Comparison of ENCODE assay signal across 12 cellular contexts in the genomic region with DNA sequence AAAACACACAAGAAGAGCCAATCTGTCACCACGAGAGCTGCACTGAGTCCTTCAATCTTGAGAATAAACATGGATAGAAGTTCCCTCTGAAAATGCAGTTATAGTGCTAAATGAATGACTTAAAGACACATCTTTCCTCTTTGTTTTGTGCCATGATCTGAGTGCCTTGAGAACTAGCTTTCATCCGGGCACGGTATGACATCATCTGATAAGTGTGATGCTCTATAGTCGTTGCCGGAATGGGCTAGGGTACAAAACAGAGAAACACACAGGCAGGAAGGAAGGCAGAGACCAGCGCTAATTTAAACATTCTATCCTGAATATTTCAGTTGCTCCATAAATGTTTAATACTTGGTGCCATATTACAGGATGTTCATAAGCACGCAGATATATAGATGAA.
A peak's percentile ranks its signal among the peaks of the same experiment; 100 is the strongest.
DNase-seq lines count a peak whose midpoint lies in the region; ATAC-seq and TF ChIP-seq lines count a peak whose summit lies in the region.
"Had no signal": no experiment of that assay in that cellular context is flagged by ENCODE, and none has a peak within 500 bp of the region (broad histone marks: within the 10 kb centered on the region; RNA-seq: fewer than 3 reads in every experiment).

No MANE protein-coding gene starts in this region.

- no peak overlapping the region for H3K4me3 Mint-ChIP-seq in activated naive CD4-positive, alpha-beta T cell treated with anti-CD3 and anti-CD28 coated beads, Interleukin-2, amount 50 U/mL, for 24 hours
- H3K4me3 Mint-ChIP-seq in CD8-positive, alpha-beta T cell, result no peak overlapping the region
- no peak overlapping the region for H3K4me3 Mint-ChIP-seq in natural killer cell treated with Interleukin-12 subunit alpha and Interleukin-12 subunit beta and Interleukin-15 and Interleukin-18, amount 100 ng/mL, for 72 hours

- peaks cover 12% of the 10 kb centered on the region for H3K4me1 ChIP-seq in CD8-positive, alpha-beta T cell (ENCODE audit: insufficient read depth, low read length)

- POLR2A ChIA-PET in CD8-positive, alpha-beta T cell (lab: Charles Lee), result interaction anchor here (1.0 kb wide), 1 partner anchor 15 kb away, joined by 3 read pairs; no protein-coding TSS in a partner anchor

- H3K9me3 ChIP-seq in CD8-positive, alpha-beta T cell (ENCODE audit: low read length), result no peaks in the 10 kb centered on the region
- H3K9me3 ChIP-seq: BLaER1 treated with 17β-estradiol and CSF1 and Interleukin-3, amounts not matched to agents 10 nM and 100 nM had no signal

- no peaks in the 10 kb centered on the region for H3K27me3 Mint-ChIP-seq in activated naive CD4-positive, alpha-beta T cell treated with anti-CD3 and anti-CD28 coated beads, Interleukin-2, amount 50 U/mL, for 24 hours
- no peaks in the 10 kb centered on the region for H3K27me3 Mint-ChIP-seq in CD8-positive, alpha-beta T cell (ENCODE audit: low read depth)
- no peaks in the 10 kb centered on the region for H3K27me3 Mint-ChIP-seq in natural killer cell treated with Interleukin-12 subunit alpha and Interleukin-12 subunit beta and Interleukin-15 and Interleukin-18, amount 100 ng/mL, for 72 hours
- H3K27me3 Mint-ChIP-seq: CD4-positive, CD25-positive, alpha-beta regulatory T cell had no signal

- TF ChIP-seq CTCF in CD8-positive, alpha-beta T cell (IDR thresholded peaks at IDR 0.05), result no peak

- intact Hi-C loops in CD8-positive, alpha-beta T cell (cut with DNase I, micrococcal nuclease), result no loop called here

- H3K4me3 ChIP-seq in CD8-positive, alpha-beta T cell (ENCODE audit: low read depth, low read length), result no peak overlapping the region
- H3K4me3 ChIP-seq: BLaER1 treated with 17β-estradiol and CSF1 and Interleukin-3, amounts not matched to agents 10 nM and 100 nM had no signal

- no peaks in the 10 kb centered on the region for H3K27me3 ChIP-seq in CD8-positive, alpha-beta T cell (ENCODE audit: insufficient read depth, low read length)
- H3K27me3 ChIP-seq: BLaER1 treated with 17β-estradiol and CSF1 and Interleukin-3, amounts not matched to agents 10 nM and 100 nM had no signal

- DNase-seq in activated naive CD4-positive, alpha-beta T cell (lab: John Stamatoyannopoulos, UW), result no peak
- no peak for DNase-seq in CD8-positive, alpha-beta T cell
- DNase-seq in dermis blood vessel endothelial cell (peak; percentile 17), DMS 273 (lab: John Stamatoyannopoulos, UW; ENCODE audit: unreplicated experiment) (no peak), DMS114 treated with DMSO at 0.1 percent for 48 hours (lab: John Stamatoyannopoulos, UW; ENCODE audit: unreplicated experiment) (no peak)
- no peak for DNase-seq in natural killer cell treated with Interleukin-12 subunit alpha and Interleukin-12 subunit beta and Interleukin-15 and Interleukin-18, amount 100 ng/mL, for 72 hours (ENCODE audit: low spot score)
- DNase-seq: ACHN; CD4-positive, CD25-positive, alpha-beta regulatory T cell; HCEC 1CT; IMR-90 had no signal

- H3K27ac Mint-ChIP-seq in activated naive CD4-positive, alpha-beta T cell treated with anti-CD3 and anti-CD28 coated beads, Interleukin-2, amount 50 U/mL, for 24 hours, result peak overlapping the region; percentile 74
- H3K27ac Mint-ChIP-seq in CD8-positive, alpha-beta T cell, result peak overlapping the region; percentile 41
- H3K27ac Mint-ChIP-seq in natural killer cell treated with Interleukin-12 subunit alpha and Interleukin-12 subunit beta and Interleukin-15 and Interleukin-18, amount 100 ng/mL, for 72 hours, result peak overlapping the region; percentile 27 to 62

- peaks cover 77% of the 10 kb centered on the region for H3K4me1 Mint-ChIP-seq in activated naive CD4-positive, alpha-beta T cell treated with anti-CD3 and anti-CD28 coated beads, Interleukin-2, amount 50 U/mL, for 24 hours
- H3K4me1 Mint-ChIP-seq in CD8-positive, alpha-beta T cell (ENCODE audit: low read depth), result peaks cover 76% of the 10 kb centered on the region
- peaks cover 57 to 69% of the 10 kb centered on the region in 2 donors for H3K4me1 Mint-ChIP-seq in natural killer cell treated with Interleukin-12 subunit alpha and Interleukin-12 subunit beta and Interleukin-15 and Interleukin-18, amount 100 ng/mL, for 72 hours (ENCODE audit: low read depth in 2 of 2)

- H3K36me3 ChIP-seq in CD8-positive, alpha-beta T cell (ENCODE audit: insufficient read depth, low read length), result no peaks in the 10 kb centered on the region
- H3K36me3 ChIP-seq: BLaER1 treated with 17β-estradiol and CSF1 and Interleukin-3, amounts not matched to agents 10 nM and 100 nM had no signal

- H3K36me3 Mint-ChIP-seq in activated naive CD4-positive, alpha-beta T cell treated with anti-CD3 and anti-CD28 coated beads, Interleukin-2, amount 50 U/mL, for 24 hours, result peaks cover 5% of the 10 kb centered on the region
- peaks cover 2% of the 10 kb centered on the region for H3K36me3 Mint-ChIP-seq in CD8-positive, alpha-beta T cell
- H3K36me3 Mint-ChIP-seq in natural killer cell treated with Interleukin-12 subunit alpha and Interleukin-12 subunit beta and Interleukin-15 and Interleukin-18, amount 100 ng/mL, for 72 hours, result no peaks in the 10 kb centered on the region

- no peak overlapping the region for H3K27ac ChIP-seq in CD8-positive, alpha-beta T cell (ENCODE audit: low read depth, low read length)
- H3K27ac ChIP-seq: BLaER1 treated with 17β-estradiol and CSF1 and Interleukin-3, amounts not matched to agents 10 nM and 100 nM had no signal

- no peak for ATAC-seq in CD8-positive, alpha-beta T cell
- ATAC-seq in natural killer cell treated with Interleukin-12 subunit alpha and Interleukin-12 subunit beta and Interleukin-15 and Interleukin-18, amount 100 ng/mL, for 72 hours, result no peak

- CTCF ChIA-PET in CD8-positive, alpha-beta T cell (lab: Charles Lee), result no interaction called here

- H3K9me3 Mint-ChIP-seq in activated naive CD4-positive, alpha-beta T cell treated with anti-CD3 and anti-CD28 coated beads, Interleukin-2, amount 50 U/mL, for 24 hours, result no peaks in the 10 kb centered on the region
- no peaks in the 10 kb centered on the region for H3K9me3 Mint-ChIP-seq in CD8-positive, alpha-beta T cell
- no peaks in the 10 kb centered on the region for H3K9me3 Mint-ChIP-seq in natural killer cell treated with Interleukin-12 subunit alpha and Interleukin-12 subunit beta and Interleukin-15 and Interleukin-18, amount 100 ng/mL, for 72 hours
- H3K9me3 Mint-ChIP-seq: CD4-positive, CD25-positive, alpha-beta regulatory T cell had no signal
